23 cellular contexts compared by ENCODE assay signal in genomic region chr2:148490840-148491439, GRCh38.
DNase-seq lines count a peak whose midpoint lies in the region; ATAC-seq, FAIRE-seq and TF ChIP-seq lines count a peak whose summit lies in the region.
"Had no signal": no experiment of that assay in that cellular context is flagged by ENCODE, and none has a peak within 500 bp of the region (broad histone marks: within the 10 kb centered on the region; RNA-seq: fewer than 3 reads in every experiment).

No MANE protein-coding gene starts in this region.

- H3K36me3 ChIP-seq in bronchial epithelial cell (ENCODE audit: control insufficient read depth, insufficient read depth, low read length) (no peaks in the 10 kb centered on the region), spleen (peaks cover 0 to 17% (median 5%) of the 10 kb centered on the region in 6 donors)

- WGBS in spleen, 5 donors: 95 to 97% (median 97%) methylated on average over 4 of the region's 4 CpGs

- FAIRE-seq in bronchial epithelial cell (lab: Jason Lieb, UNC): peak; percentile 23
- FAIRE-seq: GM12878, HepG2 had no signal

- peak overlapping the region; percentile 53 for H3K27ac Mint-ChIP-seq in mesothelial cell of epicardium
- H3K27ac Mint-ChIP-seq: B cell; CD4-positive, CD25-positive, alpha-beta regulatory T cell; CD8-positive, alpha-beta memory T cell; H9; IgD-negative memory B cell had no signal

- peaks cover 56% of the 10 kb centered on the region for H3K4me1 Mint-ChIP-seq in mesothelial cell of epicardium
- H3K4me1 Mint-ChIP-seq: CD4-positive, CD25-positive, alpha-beta regulatory T cell; CD8-positive, alpha-beta memory T cell had no signal

- H3K27me3 ChIP-seq in bronchial epithelial cell (ENCODE audit: control insufficient read depth, insufficient read depth, low read length) (no peaks in the 10 kb centered on the region), spleen (replicated peaks in 1 of 7) (no peaks in the 10 kb centered on the region)

- H3K4me3 ChIP-seq in bronchial epithelial cell (ENCODE audit: low read depth, low read length): no peak overlapping the region
- H3K4me3 ChIP-seq in spleen: no peak overlapping the region
- H3K4me3 ChIP-seq: GM12878 had no signal

- no peak for TF ChIP-seq CTCF in bronchial epithelial cell (IDR thresholded peaks at IDR 0.05; ENCODE audit: insufficient read depth, low read length, severe bottlenecking)
- TF ChIP-seq CTCF in mesothelial cell of epicardium (IDR thresholded peaks at IDR 0.05; ENCODE audit: unreplicated experiment): no peak
- TF ChIP-seq CTCF in spleen (IDR thresholded peaks at IDR 0.05 in 8 of 11, conservative IDR thresholded peaks at IDR 0.05 in 3 of 11): no peak

- no peak for TF ChIP-seq POLR2A in spleen (IDR thresholded peaks at IDR 0.05)

- intact Hi-C loops in spleen (cut with DNase I; ENCODE audit: low total_unique reads): no loop called here

- no peaks in the 10 kb centered on the region for H3K27me3 Mint-ChIP-seq in mesothelial cell of epicardium (ENCODE audit: low read depth)
- H3K27me3 Mint-ChIP-seq: B cell; CD4-positive, CD25-positive, alpha-beta regulatory T cell; IgD-negative memory B cell had no signal

- H3K36me3 Mint-ChIP-seq in mesothelial cell of epicardium: peaks cover 26% of the 10 kb centered on the region

- peaks cover 0 to 20% (median 0%) of the 10 kb centered on the region in 6 donors for H3K4me1 ChIP-seq in spleen

- DNase-seq in SK-N-DZ (ENCODE audit: low spot score) (peak; percentile 80), bronchial epithelial cell (ENCODE audit: low read depth) (no peak), mesothelial cell of epicardium (ENCODE audit: low spot score in 2 of 2, unreplicated experiment in 2 of 2) (no peak), spleen (peak; percentile 42), NCI-H1092 treated with DMSO at 0.1 percent for 48 hours (lab: John Stamatoyannopoulos, UW) (no peak), AG20443 (ENCODE audit: low spot score) (no peak)
- no peak for DNase-seq in activated naive CD4-positive, alpha-beta T cell treated with Interleukin-2 at 50 U/mL for 16 hours
- DNase-seq: 8988T; C1 segment of cervical spinal cord; CD4-positive, CD25-positive, alpha-beta regulatory T cell; CD8-positive, alpha-beta memory T cell; COR-L47; DMS 273 treated with DMSO at 0.1 percent for 48 hours; DMS53; DND-41; EL; GOT3; H9 had no signal

- H3K9me3 ChIP-seq in spleen: no peaks in the 10 kb centered on the region

- no peak overlapping the region for H3K4me3 Mint-ChIP-seq in mesothelial cell of epicardium
- H3K4me3 Mint-ChIP-seq: B cell; CD4-positive, CD25-positive, alpha-beta regulatory T cell; CD8-positive, alpha-beta memory T cell; H9; IgD-negative memory B cell had no signal

- H3K27ac ChIP-seq in spleen: no peak overlapping the region

- no peaks in the 10 kb centered on the region for H3K9me3 Mint-ChIP-seq in mesothelial cell of epicardium
- H3K9me3 Mint-ChIP-seq: CD4-positive, CD25-positive, alpha-beta regulatory T cell; CD8-positive, alpha-beta memory T cell; H9; IgD-negative memory B cell had no signal

- ATAC-seq in HG03159 (IDR thresholded peaks at IDR 0.05; ENCODE audit: unreplicated experiment): no peak
- ATAC-seq: GM12878, HepG2 had no signal

Comparison
In these comparisons a context has a peak if more than half of its experiments do, and no peak if none do; other contexts are left out.
1. DNase-seq: peak in SK-N-DZ (single experiment) and spleen (single experiment); none in bronchial epithelial cell (single experiment), mesothelial cell of epicardium (0 of 2), activated naive CD4-positive, alpha-beta T cell treated with Interleukin-2 at 50 U/mL for 16 hours (single experiment), NCI-H1092 treated with DMSO at 0.1 percent for 48 hours (single experiment) and AG20443 (single experiment).